25 cellular contexts compared by ENCODE assay signal in the genomic region with DNA sequence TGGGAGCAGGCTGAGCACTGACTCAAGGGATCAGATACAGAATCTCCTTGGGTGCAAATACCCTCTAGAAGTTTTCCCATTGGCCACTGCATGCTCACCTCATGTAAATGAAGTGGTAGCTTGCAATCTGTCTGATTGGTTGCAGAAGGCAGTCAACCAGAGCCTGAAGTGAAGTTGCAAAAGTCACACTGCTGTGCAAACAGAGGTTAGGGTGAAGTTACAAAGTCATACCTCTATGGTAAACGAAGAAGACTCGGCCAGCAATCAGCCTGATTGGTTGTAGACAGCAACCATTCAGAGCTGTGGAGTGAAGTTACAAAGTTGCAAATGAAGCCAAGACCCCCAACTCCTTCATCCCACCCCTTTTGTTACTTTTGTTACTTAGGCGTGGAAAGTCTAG.
"Had no signal": no experiment of that assay in that cellular context is flagged by ENCODE, and none has a peak within 500 bp of the region (broad histone marks: within the 10 kb centered on the region; RNA-seq: fewer than 3 reads in every experiment).

No MANE protein-coding gene starts in this region.

- H3K27me3 ChIP-seq: colonic mucosa, SJSA1 had no signal

- H3K27ac ChIP-seq: colonic mucosa, SJSA1 had no signal

- H3K27ac Mint-ChIP-seq: activated CD4-positive, alpha-beta T cell treated with anti-CD3 and anti-CD28 coated beads, Interleukin-2, amount 10 ng/mL, durations not matched to agents 24 days and 14 days; activated CD8-positive, alpha-beta memory T cell treated with anti-CD3 and anti-CD28 coated beads, Interleukin-2, amount 10 ng/mL, durations not matched to agents 7 days and 5 days; activated naive CD8-positive, alpha-beta T cell; activated T-cell treated with anti-CD3 and anti-CD28 coated beads, Interleukin-2, amount 50 U/mL, for 24 hours; WTC11 had no signal

- H3K4me1 Mint-ChIP-seq: WTC11 had no signal

- H3K9me3 ChIP-seq: colonic mucosa, SJSA1 had no signal

- H3K9me3 Mint-ChIP-seq: activated CD4-positive, alpha-beta T cell treated with anti-CD3 and anti-CD28 coated beads, Interleukin-2, amount 10 ng/mL, durations not matched to agents 24 days and 14 days; activated T-cell treated with anti-CD3 and anti-CD28 coated beads, Interleukin-2, amount 50 U/mL, for 24 hours had no signal

- DNase-seq: activated CD4-positive, alpha-beta T cell treated with anti-CD3 and anti-CD28 coated beads for 1 hour; activated CD4-positive, alpha-beta T cell treated with anti-CD3 and anti-CD28 coated beads, Interleukin-2, amount 10 ng/mL, durations not matched to agents 24 days and 14 days; activated CD4-positive, alpha-beta T cell treated with anti-CD3 and anti-CD28 coated beads, Interleukin-2, amount 50 U/mL, for 48 hours; activated CD8-positive, alpha-beta memory T cell treated with anti-CD3 and anti-CD28 coated beads, Interleukin-2, amount 10 ng/mL, durations not matched to agents 7 days and 5 days; activated effector memory CD4-positive, alpha-beta T cell treated with anti-CD3 and anti-CD28 coated beads, Interleukin-2, amount 50 U/mL, for 16 hours; activated naive CD4-positive, alpha-beta T cell treated with Interleukin-2 at 50 U/mL for 16 hours; activated T-cell treated with anti-CD3 and anti-CD28 coated beads, Interleukin-2, amount 50 U/mL, for 24 hours; amygdala; cerebellar nuclear complex; colonic mucosa; dermis blood vessel endothelial cell; NCI-H1092; NCI-H1930; NCI-H2171; NCI-H226; NCI-H510A; NCI-H526 treated with DMSO at 0.1 percent for 48 hours; SHP77; SW 1271 had no signal

- FAIRE-seq: astrocyte, RCC 7860 had no signal

- H3K36me3 ChIP-seq: colonic mucosa had no signal

- H3K4me3 ChIP-seq: colonic mucosa, SJSA1 had no signal

- H3K4me3 Mint-ChIP-seq: activated CD4-positive, alpha-beta T cell treated with anti-CD3 and anti-CD28 coated beads, Interleukin-2, amount 10 ng/mL, durations not matched to agents 24 days and 14 days; activated CD8-positive, alpha-beta memory T cell treated with anti-CD3 and anti-CD28 coated beads, Interleukin-2, amount 10 ng/mL, durations not matched to agents 7 days and 5 days; activated naive CD8-positive, alpha-beta T cell; activated T-cell treated with anti-CD3 and anti-CD28 coated beads, Interleukin-2, amount 50 U/mL, for 24 hours; WTC11 had no signal

- H3K27me3 Mint-ChIP-seq: activated CD4-positive, alpha-beta T cell treated with anti-CD3 and anti-CD28 coated beads, Interleukin-2, amount 10 ng/mL, durations not matched to agents 24 days and 14 days; activated CD8-positive, alpha-beta memory T cell treated with anti-CD3 and anti-CD28 coated beads, Interleukin-2, amount 10 ng/mL, durations not matched to agents 7 days and 5 days; activated naive CD8-positive, alpha-beta T cell; activated T-cell treated with anti-CD3 and anti-CD28 coated beads, Interleukin-2, amount 50 U/mL, for 24 hours had no signal

- ATAC-seq: activated CD8-positive, alpha-beta memory T cell treated with anti-CD3 and anti-CD28 coated beads, Interleukin-2, amount 10 ng/mL, durations not matched to agents 7 days and 5 days; SK-N-SH treated with all-trans-retinoic acid at 6 μM for 48 hours; WTC11 had no signal

- H3K4me1 ChIP-seq: colonic mucosa had no signal
